ENCODE assay signal across 9 cellular contexts in the genomic region with DNA sequence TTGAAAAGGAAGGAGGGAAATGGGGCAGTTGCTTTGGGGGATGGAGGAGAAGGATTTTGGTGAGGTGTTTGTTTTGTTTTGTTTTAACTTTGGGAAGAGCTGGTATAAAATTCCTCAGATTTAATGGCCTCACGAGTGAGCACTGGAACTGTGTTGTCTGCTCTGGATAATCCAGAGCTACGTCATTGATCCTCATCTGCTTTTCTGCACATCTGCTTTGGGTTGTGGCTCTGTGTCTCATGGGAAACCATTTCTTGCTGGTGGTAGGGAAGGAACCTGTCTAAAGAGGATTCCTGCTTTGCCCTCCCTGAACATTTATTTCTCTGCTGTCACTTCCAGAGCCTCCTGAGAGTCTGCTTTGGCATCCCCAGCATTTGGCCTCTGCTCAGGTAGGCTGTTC. TPM values are rescaled to one million over a fixed set of nuclear protein-coding genes. Genes with fewer than 3 reads are reported as not detected.
DNase-seq lines count a peak whose midpoint lies in the region; ATAC-seq and TF ChIP-seq lines count a peak whose summit lies in the region.
"Had no signal": no experiment of that assay in that cellular context is flagged by ENCODE, and none has a peak within 500 bp of the region (broad histone marks: within the 10 kb centered on the region; RNA-seq: fewer than 3 reads in every experiment).

No MANE protein-coding gene starts in this region.

- H3K4me3 ChIP-seq in body of pancreas (no peak overlapping the region), lung (peak overlapping the region; percentile 37), tibial nerve (peak overlapping the region in 3 of 4 donors; percentile 27 to 73 (median 43))

- H3K9me3 ChIP-seq in body of pancreas (no peaks in the 10 kb centered on the region), lung (ENCODE audit: control insufficient read depth in 2 of 2, insufficient read depth in 1 of 2, low read length in 1 of 2) (no peaks in the 10 kb centered on the region), tibial nerve (no peaks in the 10 kb centered on the region)

- no peaks in the 10 kb centered on the region for H3K27me3 Mint-ChIP-seq in activated T-cell treated with anti-CD3 and anti-CD28 coated beads, Interleukin-2, amount 50 U/mL, for 4 hours (ENCODE audit: low read depth)

- peaks cover 70% of the 10 kb centered on the region for H3K4me1 Mint-ChIP-seq in activated T-cell treated with anti-CD3 and anti-CD28 coated beads, Interleukin-2, amount 50 U/mL, for 4 hours (ENCODE audit: low read depth)

- WGBS in body of pancreas, 2 donors, result 26 to 30% methylated on average over 2 of the region's 2 CpGs
- 41 to 53% methylated on average over 2 of the region's 2 CpGs for WGBS in lung, 2 donors
- 33 to 43% methylated on average over 2 of the region's 2 CpGs for WGBS in tibial nerve, 2 donors

- H3K36me3 ChIP-seq in body of pancreas (replicated peaks in 1 of 2; ENCODE audit: insufficient read depth in 1 of 2, low read depth in 2 of 2) (no peaks in the 10 kb centered on the region), lung (ENCODE audit: control insufficient read depth in 2 of 2, insufficient read depth in 2 of 2, low read length in 2 of 2) (peaks cover 0 to 1% of the 10 kb centered on the region in 2 donors), tibial nerve (no peaks in the 10 kb centered on the region)

- TF ChIP-seq CTCF in body of pancreas (IDR thresholded peaks at IDR 0.05) (no peak), lung (IDR thresholded peaks at IDR 0.05; ENCODE audit: control extremely low read depth, extremely low read depth) (no peak), tibial nerve (IDR thresholded peaks at IDR 0.05) (no peak)

- ATAC-seq in activated T-cell treated with anti-CD3 and anti-CD28 coated beads, Interleukin-2, amount 50 U/mL, for 4 hours, result no peak
- ATAC-seq in body of pancreas (no peak), lung (ENCODE audit: insufficient read depth, low FRiP score) (no peak), GM19463 (IDR thresholded peaks at IDR 0.05; ENCODE audit: unreplicated experiment) (no peak)

- H3K4me3 Mint-ChIP-seq in activated T-cell treated with anti-CD3 and anti-CD28 coated beads, Interleukin-2, amount 50 U/mL, for 4 hours, result peak overlapping the region; percentile 96

- H3K27me3 ChIP-seq in body of pancreas (no peaks in the 10 kb centered on the region), lung (ENCODE audit: control insufficient read depth, insufficient read depth) (no peaks in the 10 kb centered on the region), tibial nerve (no peaks in the 10 kb centered on the region)

- no peaks in the 10 kb centered on the region for H3K9me3 Mint-ChIP-seq in activated T-cell treated with anti-CD3 and anti-CD28 coated beads, Interleukin-2, amount 50 U/mL, for 4 hours

- H3K4me1 ChIP-seq in body of pancreas (peaks cover 63% of the 10 kb centered on the region), lung (ENCODE audit: control insufficient read depth in 2 of 2, insufficient read depth in 2 of 2, low read length in 2 of 2) (peaks cover 9 to 37% of the 10 kb centered on the region in 2 donors), tibial nerve (peaks cover 0 to 78% (median 38%) of the 10 kb centered on the region in 4 donors)

- H3K36me3 Mint-ChIP-seq in activated T-cell treated with anti-CD3 and anti-CD28 coated beads, Interleukin-2, amount 50 U/mL, for 4 hours (ENCODE audit: insufficient read depth), result peaks cover 13% of the 10 kb centered on the region

- TF ChIP-seq POLR2A in body of pancreas (IDR thresholded peaks at IDR 0.05) (peak in 1 of 3 donors; percentile 4), tibial nerve (IDR thresholded peaks at IDR 0.05) (no peak)

- no peak for TF ChIP-seq EP300 in tibial nerve (IDR thresholded peaks at IDR 0.05)

- intact Hi-C loops in body of pancreas (cut with DNase I), result no loop called here

- peak overlapping the region; percentile 45 to 94 (median 89) for H3K27ac ChIP-seq in body of pancreas
- H3K27ac ChIP-seq in lung (ENCODE audit: low read depth in 1 of 2, low read length in 1 of 2), result peak overlapping the region; percentile 36 to 84
- peak overlapping the region; percentile 24 to 94 (median 88) for H3K27ac ChIP-seq in tibial nerve

- no peak for DNase-seq in activated T-cell treated with anti-CD3 and anti-CD28 coated beads, Interleukin-2, amount 50 U/mL, for 4 hours
- DNase-seq in activated T-cell treated with anti-CD3 and anti-CD28 coated beads, Interleukin-2, amount 50 U/mL, for 48 hours, result no peak
- DNase-seq in body of pancreas (no peak), lung (ENCODE audit: low spot score) (no peak), tibial nerve (ENCODE audit: low spot score in 2 of 2) (no peak), RKO (ENCODE audit: low spot score) (no peak)
- DNase-seq in stimulated activated CD4-positive, alpha-beta T cell treated with anti-CD3 and anti-CD28 coated beads, Interleukin-2, amount 100 ng/mL, for 48 hours, result no peak
- DNase-seq: NCI-H2029 treated with DMSO at 0.1 percent for 48 hours had no signal

RNA-seq across cellular contexts. Expression of gene SNRK, which starts 3.1 kb away (rescaled TPM):
- 10 to 100 TPM; 19.6 to 21.3 (median 19.6) TPM for total RNA-seq in activated T-cell treated with anti-CD3 and anti-CD28 coated beads, Interleukin-2, amount 50 U/mL, for 4 hours
- total RNA-seq in body of pancreas, result 10 to 100 TPM; 22.4 to 25.7 TPM
- 100 to 1,000 TPM in 1 of 2 donors, 10 to 100 TPM in 1; 59.1 to 139 TPM for total RNA-seq in lung
- polyA plus RNA-seq in lung, result 10 to 100 TPM; 19.2 to 32.0 TPM
- total RNA-seq in tibial nerve, result 10 to 100 TPM; 59.6 to 83.1 (median 73.7) TPM

Comparison
In these comparisons a context has a peak if more than half of its experiments do, and no peak if none do; other contexts are left out.
1. H3K4me3 ChIP-seq: peak in lung (single experiment) and tibial nerve (3 of 4); none in body of pancreas (0 of 2).
2. Peak in every context shown above with its lines, with median percentiles within 50 percentile points of each other: H3K27ac ChIP-seq.